In genomic region chr12:40105515-40106201, GRCh38 we compare ENCODE assay signal across 8 cellular contexts. TPM values are rescaled to one million over a fixed set of nuclear protein-coding genes. Genes with fewer than 3 reads are reported as not detected.
A peak's percentile ranks its signal among the peaks of the same experiment; 100 is the strongest.
DNase-seq lines count a peak whose midpoint lies in the region; ATAC-seq, FAIRE-seq and TF ChIP-seq lines count a peak whose summit lies in the region.

TSS of gene SLC2A13 (minus strand) at chr12:40106081. CDS start at chr12:40105808, 273 bp downstream.

- no peaks in the 10 kb centered on the region for H3K27me3 ChIP-seq in BLaER1
- H3K27me3 ChIP-seq in H1 (replicated peaks in 1 of 4; ENCODE audit: control insufficient read depth in 3 of 4, extremely low read depth in 1 of 4, insufficient read depth in 3 of 4, low read length in 3 of 4): peaks cover 0 to 7% (median 6%) of the 10 kb centered on the region in 4 experiments; a peak in 6 of 7 replicates

- H3K36me3 ChIP-seq in BLaER1 (no peaks in the 10 kb centered on the region), H1 (ENCODE audit: control insufficient read depth in 2 of 4, insufficient read depth in 4 of 4, low read length in 3 of 4) (no peaks in the 10 kb centered on the region), mesodermal cell (ENCODE audit: control insufficient read depth, insufficient read depth, low read length) (no peaks in the 10 kb centered on the region)

- peak; percentile 78 for ATAC-seq in GM19043 (IDR thresholded peaks at IDR 0.05; ENCODE audit: low read depth, unreplicated experiment)
- peak; percentile 85 for ATAC-seq in HG03280 (IDR thresholded peaks at IDR 0.05; ENCODE audit: unreplicated experiment)

- peak within 1 kb of the TSS; percentile 61; the same call in 1 of the 2 replicates for H2BK20ac ChIP-seq in H1 (ENCODE audit: low read length)

- no peak within 1 kb of the TSS for H2AK5ac ChIP-seq in H1 (ENCODE audit: low read depth, low read length)

- no peak within 1 kb of the TSS for H3K23ac ChIP-seq in H1 (ENCODE audit: insufficient read length)

- no peak for TF ChIP-seq RAD21 in H1 (IDR thresholded peaks at IDR 0.05 in 1 of 2, conservative IDR thresholded peaks at IDR 0.05 in 1 of 2; ENCODE audit: low read depth in 2 of 2, low read length in 2 of 2)

- CTCF ChIA-PET in H1 (lab: Charles Lee; ENCODE audit: partially characterized antibody): interaction anchor here (0.8 to 4.9 kb wide), 11 partner anchors 12 to 342 kb away, joined by 3 to 41 read pairs (median 5); no protein-coding TSS in a partner anchor

- POLR2A ChIA-PET in H1 (lab: Charles Lee; ENCODE audit: partially characterized antibody): interaction anchor here (0.6 to 1.5 kb wide), 7 partner anchors 11 to 341 kb away, joined by 3 to 5 read pairs (median 3); no protein-coding TSS in a partner anchor

- H3K4ac ChIP-seq in H1 (replicated peaks; ENCODE audit: insufficient read length, low read depth, low read length): no peak within 1 kb of the TSS

- H3K4me3 ChIP-seq in BLaER1: peak within 1 kb of the TSS; percentile 93
- H3K4me3 ChIP-seq in H1 (ENCODE audit: extremely low read depth in 1 of 4, insufficient read depth in 2 of 4, low read depth in 3 of 4, low read length in 4 of 4): peak within 1 kb of the TSS; percentile 62 to 87 (median 77)
- peak within 1 kb of the TSS; percentile 72 for H3K4me3 ChIP-seq in mesodermal cell (ENCODE audit: extremely low read depth, insufficient read depth, low read length, poor library complexity, severe bottlenecking)

- peaks cover 14% of the 10 kb centered on the region for H3K23me2 ChIP-seq in H1 (ENCODE audit: low read depth, low read length)

- TF ChIP-seq EP300 in H1 (IDR thresholded peaks at IDR 0.05; ENCODE audit: borderline replicate concordance in 1 of 2, low read depth in 2 of 2, low read length in 2 of 2): no peak; a peak in 1 of 3 replicates

- peak in 1 of 2 experiments; percentile 73; a peak in 1 of 3 replicates for TF ChIP-seq POLR2A in H1 (IDR thresholded peaks at IDR 0.05; ENCODE audit: control extremely low read depth in 1 of 2, low read depth in 2 of 2, low read length in 2 of 2)

- peak within 1 kb of the TSS; percentile 71 for H3K18ac ChIP-seq in H1 (ENCODE audit: extremely low read depth, low read length)

- H2BK15ac ChIP-seq in H1 (ENCODE audit: low read length): 0 out of 2 replicates have a peak within 1 kb of the TSS, but pooled peaks have one; percentile 81

- no peak within 1 kb of the TSS for H2BK120ac ChIP-seq in H1 (replicated peaks; ENCODE audit: low read depth, low read length)

- H4K91ac ChIP-seq in H1 (replicated peaks; ENCODE audit: insufficient read length, low read length): peak within 1 kb of the TSS; percentile 10

- H3K9me3 ChIP-seq in BLaER1 (no peaks in the 10 kb centered on the region), H1 (ENCODE audit: insufficient read depth in 2 of 2, low read depth in 1 of 2, low read length in 1 of 2) (no peaks in the 10 kb centered on the region), mesodermal cell (ENCODE audit: control insufficient read depth, low read length) (no peaks in the 10 kb centered on the region)

- no peak within 1 kb of the TSS for H4K5ac ChIP-seq in H1 (ENCODE audit: insufficient read length, low read depth, low read length)

- peak within 1 kb of the TSS; percentile 60; the same call in 1 of the 2 replicates for H2BK12ac ChIP-seq in H1 (ENCODE audit: low read depth, low read length)

- peaks cover 13% of the 10 kb centered on the region; the same call in 1 of the 2 replicates for H3K4me1 ChIP-seq in BLaER1
- H3K4me1 ChIP-seq in H1 (replicated peaks in 1 of 4; ENCODE audit: control insufficient read depth in 3 of 4, insufficient read depth in 4 of 4, low read length in 3 of 4): peaks cover 2 to 12% (median 4%) of the 10 kb centered on the region in 4 experiments
- peaks cover 11% of the 10 kb centered on the region for H3K4me1 ChIP-seq in mesodermal cell (ENCODE audit: control insufficient read depth, insufficient read depth, low read length, poor library complexity, severe bottlenecking)

- no peak for FAIRE-seq in H1 (lab: Jason Lieb, UNC)

- H3K14ac ChIP-seq in H1 (ENCODE audit: insufficient read length): no peak within 1 kb of the TSS

- WGBS in H1 (ENCODE audit: extremely low coverage in 1 of 2, insufficient coverage in 1 of 2, insufficient read length in 1 of 2, insufficient replicate concordance in 2 of 2, low coverage in 1 of 2, low lambda C conversion rate in 2 of 2, missing lambda C conversion rate in 1 of 2), 2 experiments: 1% methylated on average over 49 of the region's 97 CpGs; no CpG with 5 or more reads in 1 of the 2 experiments
- WGBS in mesodermal cell (ENCODE audit: insufficient coverage in 2 of 2), 2 experiments: 0 to 2% methylated on average over 59 to 94 of the region's 97 CpGs

- H2AFZ ChIP-seq in H1 (ENCODE audit: low read length): peak within 1 kb of the TSS; percentile 97

- H2BK5ac ChIP-seq in H1 (ENCODE audit: low read depth, low read length): no peak within 1 kb of the TSS

- H3K79me1 ChIP-seq in H1 (ENCODE audit: low read depth, low read length): peaks cover 6% of the 10 kb centered on the region

- peak within 1 kb of the TSS; percentile 76 for H3K27ac ChIP-seq in BLaER1
- H3K27ac ChIP-seq in H1 (ENCODE audit: low read depth, low read length): no peak within 1 kb of the TSS
- H3K27ac ChIP-seq in mesodermal cell (ENCODE audit: low read depth, low read length, severe bottlenecking): peak within 1 kb of the TSS; percentile 57

- peak within 1 kb of the TSS; percentile 72 for H4K8ac ChIP-seq in H1 (ENCODE audit: extremely low read depth, insufficient read depth, low read length)

- no peak within 1 kb of the TSS for H3K56ac ChIP-seq in H1 (replicated peaks; ENCODE audit: insufficient read length, low read depth, low read length)

- no peak for TF ChIP-seq CTCF in H1 (IDR thresholded peaks at IDR 0.05; ENCODE audit: control extremely low read depth in 1 of 3, insufficient read depth in 1 of 3, low read depth in 1 of 3, low read length in 3 of 3)

- H4K20me1 ChIP-seq in BLaER1 (no peaks in the 10 kb centered on the region; the same call in 1 of the 2 replicates), H1 (replicated peaks in 1 of 2; ENCODE audit: control insufficient read depth in 1 of 2, insufficient read depth in 2 of 2, low read length in 2 of 2) (peaks cover 3 to 6% of the 10 kb centered on the region in 2 experiments)

- DNase-seq in NCI-H82 (lab: John Stamatoyannopoulos, UW): peak; percentile 83
- DNase-seq in activated CD8-positive, alpha-beta memory T cell treated with anti-CD3 and anti-CD28 coated beads for 4 hours (ENCODE audit: low read depth in 2 of 2): peak; percentile 50 to 57
- peak; percentile 44 to 86 for DNase-seq in H1 (ENCODE audit: low read depth in 1 of 2, low spot score in 2 of 2)
- DNase-seq in stimulated activated CD8-positive, alpha-beta memory T cell treated with anti-CD3 and anti-CD28 coated beads, Interleukin-15, amount 100 ng/mL, for 24 hours (ENCODE audit: low read depth): peak; percentile 59

- H3K9ac ChIP-seq in BLaER1 (peak within 1 kb of the TSS; percentile 85), H1 (replicated peaks in 1 of 4; ENCODE audit: extremely low read depth in 1 of 4, low read depth in 3 of 4, low read length in 3 of 4) (peak within 1 kb of the TSS; percentile 11 to 78 (median 57); a peak in 6 of 7 replicates)

- peaks cover 0 to 35% of the 10 kb centered on the region in 2 experiments; a peak in 3 of 4 replicates for H3K79me2 ChIP-seq in H1 (ENCODE audit: control insufficient read depth in 1 of 2, insufficient read depth in 2 of 2, low read length in 2 of 2)

- H3K4me2 ChIP-seq in BLaER1: peak within 1 kb of the TSS; percentile 98
- H3K4me2 ChIP-seq in H1 (ENCODE audit: insufficient read depth in 1 of 2, low read depth in 2 of 2, low read length in 2 of 2): peak within 1 kb of the TSS; percentile 76 to 77

TF ChIP-seq in H1, 55 proteins besides CTCF, POLR2A, EP300 and RAD21 (continues in another document):
- TF ChIP-seq POLR2AphosphoS5 (IDR thresholded peaks at IDR 0.05; ENCODE audit: low read depth, low read length): peak; percentile 25; the same call in 1 of the 2 replicates
- no peak for TF ChIP-seq SIX5 (IDR thresholded peaks at IDR 0.05; ENCODE audit: low read depth, low read length)
- TF ChIP-seq MAFK (IDR thresholded peaks at IDR 0.05; ENCODE audit: low read depth, low read length): no peak
- TF ChIP-seq CHD1 (IDR thresholded peaks at IDR 0.05; ENCODE audit: low read depth, low read length): no peak
- no peak for TF ChIP-seq GTF2F1 (IDR thresholded peaks at IDR 0.05; ENCODE audit: borderline replicate concordance, low read depth, low read length)
- no peak for TF ChIP-seq SIN3A (conservative IDR thresholded peaks at IDR 0.05 in 1 of 2, IDR thresholded peaks at IDR 0.05 in 1 of 2; ENCODE audit: low read depth in 1 of 2, low read length in 2 of 2)
- peak in 1 of 2 experiments; percentile 40; a peak in 1 of 4 replicates for TF ChIP-seq HDAC2 (IDR thresholded peaks at IDR 0.05; ENCODE audit: borderline replicate concordance in 1 of 2, low read depth in 2 of 2, low read length in 2 of 2)
- peak; percentile 34; the same call in 1 of the 2 replicates for TF ChIP-seq ATF3 (IDR thresholded peaks at IDR 0.05; ENCODE audit: insufficient read depth, low read depth, low read length)
- TF ChIP-seq, protein P1, sequence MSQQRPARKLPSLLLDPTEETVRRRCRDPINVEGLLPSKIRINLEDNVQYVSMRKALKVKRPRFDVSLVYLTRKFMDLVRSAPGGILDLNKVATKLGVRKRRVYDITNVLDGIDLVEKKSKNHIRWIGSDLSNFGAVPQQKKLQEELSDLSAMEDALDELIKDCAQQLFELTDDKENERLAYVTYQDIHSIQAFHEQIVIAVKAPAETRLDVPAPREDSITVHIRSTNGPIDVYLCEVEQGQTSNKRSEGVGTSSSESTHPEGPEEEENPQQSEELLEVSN (IDR thresholded peaks at IDR 0.05): no peak
- no peak for TF ChIP-seq KDM1A (IDR thresholded peaks at IDR 0.05; ENCODE audit: borderline replicate concordance, low read length)
- TF ChIP-seq ZNF274 (IDR thresholded peaks at IDR 0.05; ENCODE audit: borderline replicate concordance, extremely low read depth, low read length): no peak
- no peak for TF ChIP-seq BACH1 (IDR thresholded peaks at IDR 0.05; ENCODE audit: low read length)

RNA-seq across cellular contexts. Expression of gene SLC2A13, which starts in this region (rescaled TPM):
- total RNA-seq in H1 (2021; fragmentation: NEBNext Ultra II Directional; extraction: Animal tissue kit (Norgen Biotek cat#: 25700)): 8.4 and 9.6 TPM in 2 replicates
- polyA plus RNA-seq in H1 (2011; rRNA removed): 2.0 and 2.8 TPM in 2 replicates
- 2.7 TPM for polyA plus RNA-seq in H1 (2011; cell fraction: cytosol; rRNA removed)
- 6.2 TPM for polyA plus RNA-seq in H1 (2011; cell fraction: nucleus; rRNA removed)
- 1.8 to 4.8 TPM (median 3.0 TPM) in 4 replicates for polyA plus RNA-seq in H1 (2012, experiment 1 of 2)
- 0.76 TPM for polyA plus RNA-seq in H1 (2012, experiment 2 of 2)
- 6.7 TPM for polyA plus RNA-seq in H1 (2013, experiment 1 of 2)
- polyA plus RNA-seq in H1 (2013, experiment 2 of 2): 6.7 TPM
- polyA minus RNA-seq in H1 (2011; rRNA and poly(A)+ RNA removed): 11.6 and 11.9 TPM in 2 replicates
- 9.5 TPM for polyA minus RNA-seq in H1 (2011; cell fraction: cytosol; rRNA and poly(A)+ RNA removed)
- 47.5 TPM for polyA minus RNA-seq in H1 (2011; cell fraction: nucleus; rRNA and poly(A)+ RNA removed)
- polyA plus RNA-seq in mesodermal cell (2013, experiment 1 of 2): 10.4 TPM
- polyA plus RNA-seq in mesodermal cell (2013, experiment 2 of 2): 10.8 TPM
